8 cellular contexts compared by ENCODE assay signal in genomic region chr6:26031595-26032386, GRCh38. TPM values are rescaled to one million over a fixed set of nuclear protein-coding genes. Genes with fewer than 3 reads are reported as not detected.
DNase-seq lines count a peak whose midpoint lies in the region; ATAC-seq and TF ChIP-seq lines count a peak whose summit lies in the region.

No MANE protein-coding gene starts in this region.

- H3K9ac ChIP-seq in DND-41 (ENCODE audit: low read depth, low read length) = peak overlapping the region; percentile 90
- peak overlapping the region; percentile 51 for H3K9ac ChIP-seq in mucosa of stomach (ENCODE audit: low read length)

- peak; percentile 60 for ATAC-seq in DND-41 (ENCODE audit: insufficient read depth, low read depth)
- ATAC-seq in GM21723 (IDR thresholded peaks at IDR 0.05; ENCODE audit: unreplicated experiment) = peak; percentile 54
- peak; percentile 84 for ATAC-seq in esophagus mucosa

- no peaks in the 10 kb centered on the region for H4K20me1 ChIP-seq in DND-41 (ENCODE audit: insufficient read depth, low read length)

- TF ChIP-seq CTCF in DND-41 (IDR thresholded peaks at IDR 0.05; ENCODE audit: borderline replicate concordance, extremely low read depth, low read length, poor library complexity, severe bottlenecking) = no peak
- peak in 1 of 7 experiments; percentile 11 for TF ChIP-seq CTCF in stomach (IDR thresholded peaks at IDR 0.05)

- no peaks in the 10 kb centered on the region for H3K9me3 ChIP-seq in DND-41 (ENCODE audit: insufficient read depth, low read length, severe bottlenecking)
- H3K9me3 ChIP-seq in mucosa of stomach (ENCODE audit: control insufficient read depth, low read length) = no peaks in the 10 kb centered on the region
- H3K9me3 ChIP-seq in stomach = no peaks in the 10 kb centered on the region

- H3K27ac ChIP-seq in DND-41 (ENCODE audit: low read length) (peak overlapping the region; percentile 99), stomach (peak overlapping the region; percentile 43 to 96 (median 94))

- peak overlapping the region; percentile 61 for H3K4me2 ChIP-seq in DND-41 (ENCODE audit: insufficient read depth, low read length)

- no peak overlapping the region for H2AFZ ChIP-seq in DND-41 (ENCODE audit: low read depth, low read length)

- DNase-seq in DND-41 (peak; percentile 96), OCI-M2 (lab: John Stamatoyannopoulos, UW; ENCODE audit: unreplicated experiment) (peak; percentile 98), stomach (peak; percentile 75)
- peak; percentile 99 for DNase-seq in Jurkat, Clone E6-1 (ENCODE audit: low read depth, low spot score)
- DNase-seq in activated T-cell treated with anti-CD3 and anti-CD28 coated beads, Interleukin-2, amount 50 U/mL, for 48 hours = peak; percentile 85 to 87

- 1 to 3% (median 3%) methylated on average over 42 to 46 of the region's 46 CpGs for WGBS in stomach, 5 donors

- H3K4me1 ChIP-seq in DND-41 (ENCODE audit: insufficient read depth, low read length) (peaks cover 60% of the 10 kb centered on the region), mucosa of stomach (ENCODE audit: control insufficient read depth, insufficient read depth, low read length) (no peaks in the 10 kb centered on the region), stomach (peaks cover 13 to 37% (median 29%) of the 10 kb centered on the region in 4 donors)

- no peak for TF ChIP-seq EP300 in stomach (IDR thresholded peaks at IDR 0.05)

- H3K36me3 ChIP-seq in DND-41 (ENCODE audit: insufficient read depth, low read length) = no peaks in the 10 kb centered on the region; the same call in 1 of the 2 replicates
- H3K36me3 ChIP-seq in mucosa of stomach (ENCODE audit: control insufficient read depth, insufficient read depth, low read length) = no peaks in the 10 kb centered on the region
- H3K36me3 ChIP-seq in stomach = no peaks in the 10 kb centered on the region

- H3K79me2 ChIP-seq in DND-41 (ENCODE audit: insufficient read depth, low read length) = peaks cover 17% of the 10 kb centered on the region

- H3K4me3 ChIP-seq in DND-41 (ENCODE audit: low read depth in 1 of 2, low read length in 2 of 2) = peak overlapping the region; percentile 37 to 67
- peak overlapping the region; percentile 63 for H3K4me3 ChIP-seq in Jurkat, Clone E6-1 (ENCODE audit: low read length)
- peak overlapping the region; percentile 48 for H3K4me3 ChIP-seq in mucosa of stomach (ENCODE audit: low read length)
- H3K4me3 ChIP-seq in stomach = peak overlapping the region; percentile 51 to 59 (median 55)

- no peaks in the 10 kb centered on the region for H3K27me3 ChIP-seq in DND-41 (ENCODE audit: insufficient read depth, low read length, poor library complexity)
- H3K27me3 ChIP-seq in mucosa of stomach (ENCODE audit: control insufficient read depth, insufficient read depth, low read length) = no peaks in the 10 kb centered on the region
- no peaks in the 10 kb centered on the region for H3K27me3 ChIP-seq in stomach

- intact Hi-C loops in stomach (cut with DNase I; ENCODE audit: low total_unique reads) = no loop called here

- peak in 1 of 4 donors; percentile 21 for TF ChIP-seq POLR2A in stomach (IDR thresholded peaks at IDR 0.05)

RNA-seq across cellular contexts. Expression of gene HFE, which starts 55.4 kb away (rescaled TPM):
- not detected for polyA plus RNA-seq in Jurkat, Clone E6-1 (2012; ENCODE audit: insufficient read depth, insufficient read length)
- total RNA-seq in esophagus mucosa (4.7 TPM), stomach (1 to 10 TPM; 3.5 to 8.2 (median 4.5) TPM)
- polyA plus RNA-seq in stomach = 1 to 10 TPM; 1.5 to 3.7 (median 3.5) TPM

Comparison
In these comparisons a context has a peak if more than half of its experiments do, and no peak if none do; other contexts are left out.
1. Peak in every context shown above with its lines: DNase-seq, ATAC-seq, H3K4me3 ChIP-seq and H3K27ac ChIP-seq.